Comparison of ENCODE assay signal across 15 cellular contexts in genomic region chr12:113899042-113899843, GRCh38.
A peak's percentile ranks its signal among the peaks of the same experiment; 100 is the strongest.
DNase-seq lines count a peak whose midpoint lies in the region; ATAC-seq, FAIRE-seq and TF ChIP-seq lines count a peak whose summit lies in the region.
"Had no signal": no experiment of that assay in that cellular context is flagged by ENCODE, and none has a peak within 500 bp of the region (broad histone marks: within the 10 kb centered on the region; RNA-seq: fewer than 3 reads in every experiment).

No MANE protein-coding gene starts in this region.

- ATAC-seq in left lobe of liver, result no peak
- ATAC-seq: activated T-cell treated with anti-CD3 and anti-CD28 coated beads, Interleukin-2, amount 50 U/mL, for 72 hours had no signal

- H3K36me3 ChIP-seq in HUES48 (ENCODE audit: control insufficient read depth, insufficient read depth, low read length), result peaks cover 19% of the 10 kb centered on the region; the same call in 1 of the 2 replicates
- H3K36me3 ChIP-seq in SJCRH30, result no peaks in the 10 kb centered on the region; the same call in 1 of the 2 replicates
- peaks cover 3 to 4% of the 10 kb centered on the region in 2 experiments for H3K36me3 ChIP-seq in keratinocyte (ENCODE audit: control insufficient read depth in 2 of 2, extremely low read depth in 1 of 2, insufficient read depth in 2 of 2, low read length in 2 of 2)
- H3K36me3 ChIP-seq: colonic mucosa had no signal

- H3K4me3 Mint-ChIP-seq in immature natural killer cell, result no peak overlapping the region
- H3K4me3 Mint-ChIP-seq: activated T-cell treated with anti-CD3 and anti-CD28 coated beads, Interleukin-2, amount 50 U/mL, for 72 hours had no signal

- dilution Hi-C loops in keratinocyte (cut with MboI; ENCODE audit: extremely low pct_ligation_motif_present, low sequenced_read_pairs), result no loop called here

- H3K27ac Mint-ChIP-seq in immature natural killer cell, result no peak overlapping the region

- H3K9me3 ChIP-seq in HUES48 (ENCODE audit: control insufficient read depth, insufficient read depth, low read length) (no peaks in the 10 kb centered on the region), SJCRH30 (replicated peaks) (no peaks in the 10 kb centered on the region), keratinocyte (ENCODE audit: control insufficient read depth, low read depth, low read length) (no peaks in the 10 kb centered on the region)
- H3K9me3 ChIP-seq: colonic mucosa, testis had no signal

- H3K36me3 Mint-ChIP-seq in immature natural killer cell, result peaks cover 4 to 36% (median 7%) of the 10 kb centered on the region in 3 donors

- TF ChIP-seq CTCF in keratinocyte (optimal IDR thresholded peaks at IDR 0.05 in 1 of 3, IDR thresholded peaks at IDR 0.05 in 1 of 3, conservative IDR thresholded peaks at IDR 0.05 in 1 of 3; ENCODE audit: extremely low read depth in 1 of 3, insufficient read depth in 2 of 3, low read length in 3 of 3), result no peak

- no peaks in the 10 kb centered on the region for H3K4me1 Mint-ChIP-seq in immature natural killer cell

- H3K9ac ChIP-seq in HUES48 (ENCODE audit: low read depth, low read length), result no peak overlapping the region
- H3K9ac ChIP-seq in keratinocyte (ENCODE audit: control insufficient read depth, extremely low read depth, insufficient read depth, low read length), result peak overlapping the region; percentile 54
- H3K9ac ChIP-seq: parathyroid adenoma had no signal

- in situ Hi-C loops in ACHN (cut with HindIII; ENCODE audit: low pct_ligation_motif_present, low pct_unique_long_range_greater_than_20kb, low sequenced_read_pairs), result no loop called here

- H3K4me1 ChIP-seq in HUES48 (ENCODE audit: control insufficient read depth, insufficient read depth, low read length), result peaks cover 17% of the 10 kb centered on the region
- peaks cover 16% of the 10 kb centered on the region for H3K4me1 ChIP-seq in SJCRH30
- H3K4me1 ChIP-seq in keratinocyte (ENCODE audit: control insufficient read depth, extremely low read depth, insufficient read depth, low read length), result peaks cover 31% of the 10 kb centered on the region
- H3K4me1 ChIP-seq: colonic mucosa, parathyroid adenoma, testis had no signal

- no peaks in the 10 kb centered on the region for H3K9me3 Mint-ChIP-seq in immature natural killer cell
- H3K9me3 Mint-ChIP-seq: activated T-cell treated with anti-CD3 and anti-CD28 coated beads, Interleukin-2, amount 50 U/mL, for 72 hours had no signal

- H4K20me1 ChIP-seq in keratinocyte (ENCODE audit: control insufficient read depth, extremely low read depth, insufficient read depth, low read length), result no peaks in the 10 kb centered on the region

- H3K27me3 ChIP-seq in HUES48 (ENCODE audit: control insufficient read depth, insufficient read depth, low read length), result no peaks in the 10 kb centered on the region
- no peaks in the 10 kb centered on the region for H3K27me3 ChIP-seq in SJCRH30
- H3K27me3 ChIP-seq in keratinocyte (ENCODE audit: control insufficient read depth, extremely low read depth, insufficient read depth, low read length), result no peaks in the 10 kb centered on the region
- H3K27me3 ChIP-seq: colonic mucosa, testis had no signal

- H3K4me2 ChIP-seq in keratinocyte (ENCODE audit: control insufficient read depth, extremely low read depth, insufficient read depth, low read depth, low read length), result peak overlapping the region; percentile 85

- peak; percentile 15 for DNase-seq in ACHN
- DNase-seq in SJCRH30, result peak; percentile 31 to 67
- DNase-seq in keratinocyte (ENCODE audit: low read depth, low spot score), result no peak
- no peak for DNase-seq in immature natural killer cell
- no peak for DNase-seq in activated gamma-delta T cell treated with Interleukin-2 at 50 U/mL for 16 hours
- DNase-seq in left lobe of liver (ENCODE audit: low spot score), result no peak
- DNase-seq in NCI-H446 treated with DMSO at 0.1 percent for 48 hours (lab: John Stamatoyannopoulos, UW), result no peak
- DNase-seq: activated T-cell treated with anti-CD3 and anti-CD28 coated beads, Interleukin-2, amount 50 U/mL, for 72 hours; colonic mucosa; mesenchymal stem cell; MM.1S; NCI-H82; testis had no signal

- peak overlapping the region; percentile 67 for H3K27ac ChIP-seq in HUES48 (ENCODE audit: low read depth, low read length)
- peak overlapping the region; percentile 99 for H3K27ac ChIP-seq in SJCRH30
- H3K27ac ChIP-seq in keratinocyte (ENCODE audit: control insufficient read depth, insufficient read depth, low read length), result peak overlapping the region; percentile 42
- H3K27ac ChIP-seq: colonic mucosa, parathyroid adenoma, testis had no signal

- H3K27me3 Mint-ChIP-seq in immature natural killer cell (ENCODE audit: low read depth in 3 of 3), result no peaks in the 10 kb centered on the region

- no peak for FAIRE-seq in keratinocyte (lab: Jason Lieb, UNC)

- H2AFZ ChIP-seq in keratinocyte (ENCODE audit: control insufficient read depth, low read length), result peak overlapping the region; percentile 90
- H2AFZ ChIP-seq: parathyroid adenoma had no signal

- H3K9me1 ChIP-seq in keratinocyte (ENCODE audit: control insufficient read depth, extremely low read depth, insufficient read depth, low read length), result no peaks in the 10 kb centered on the region

- no peaks in the 10 kb centered on the region for H3K79me2 ChIP-seq in keratinocyte (ENCODE audit: control insufficient read depth, insufficient read depth, low read length)
- H3K79me2 ChIP-seq: parathyroid adenoma had no signal

- H3K4me3 ChIP-seq in HUES48 (ENCODE audit: low read depth, low read length) (no peak overlapping the region), SJCRH30 (peak overlapping the region; percentile 53), keratinocyte (ENCODE audit: control insufficient read depth in 2 of 3, extremely low read depth in 1 of 3, insufficient read depth in 2 of 3, low read depth in 1 of 3, low read length in 3 of 3) (peak overlapping the region in 2 of 3 experiments; percentile 50 to 56)
- H3K4me3 ChIP-seq: colonic mucosa, testis had no signal

Comparison
In these comparisons a context has a peak if more than half of its experiments do, and no peak if none do; other contexts are left out.
1. DNase-seq: peak in ACHN (single experiment) and SJCRH30 (2 of 2); none in keratinocyte (single experiment), immature natural killer cell (0 of 3), activated gamma-delta T cell treated with Interleukin-2 at 50 U/mL for 16 hours (single experiment), left lobe of liver (single experiment) and NCI-H446 treated with DMSO at 0.1 percent for 48 hours (single experiment).
2. H3K27ac ChIP-seq: peak in every context shown above with its lines; median percentile 99 in SJCRH30; 67 in HUES48; 42 in keratinocyte.